ENCODE assay signal across 18 cellular contexts in the genomic region with DNA sequence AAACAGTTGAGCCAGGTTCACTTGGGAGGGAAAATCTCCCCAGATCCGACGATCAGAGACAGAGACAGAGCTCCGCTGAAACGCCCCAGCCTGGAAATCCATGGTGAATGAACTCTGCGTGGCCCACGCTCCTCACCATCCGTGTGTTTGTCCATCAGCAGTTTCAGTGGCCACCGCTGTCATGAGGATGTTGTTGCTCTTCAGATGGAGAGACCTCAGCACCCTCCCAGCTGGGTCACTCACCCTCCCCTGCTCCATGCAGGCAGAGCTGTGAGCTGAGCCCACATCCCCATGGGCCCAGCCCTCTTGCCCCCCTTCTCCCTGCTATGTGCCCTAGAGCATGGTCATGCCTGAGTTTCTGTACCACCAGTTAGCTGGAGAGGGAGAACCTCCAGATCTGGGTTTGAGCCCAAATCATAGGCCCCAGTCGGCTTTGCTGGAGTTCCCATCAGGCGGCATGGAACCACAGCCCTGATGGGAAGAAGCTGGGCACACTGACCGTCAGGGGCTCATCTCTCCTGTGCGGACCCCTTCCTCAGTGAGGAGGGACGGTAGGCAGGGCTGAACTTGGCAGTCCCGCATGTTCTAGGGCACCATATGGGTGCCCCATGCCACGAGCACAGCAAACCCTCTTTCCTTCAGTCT.
DNase-seq lines count a peak whose midpoint lies in the region; ATAC-seq and TF ChIP-seq lines count a peak whose summit lies in the region.
"Had no signal": no experiment of that assay in that cellular context is flagged by ENCODE, and none has a peak within 500 bp of the region (broad histone marks: within the 10 kb centered on the region; RNA-seq: fewer than 3 reads in every experiment).

No MANE protein-coding gene starts in this region.

- H3K4me3 ChIP-seq in IMR-90 (ENCODE audit: insufficient read depth, low read depth, low read length) (no peak overlapping the region), spleen (no peak overlapping the region)
- H3K4me3 ChIP-seq: GM23338 had no signal

- H3K18ac ChIP-seq in IMR-90 (ENCODE audit: low read depth, low read length) = no peak overlapping the region

- no peaks in the 10 kb centered on the region for H3K9me3 Mint-ChIP-seq in activated naive CD8-positive, alpha-beta T cell treated with anti-CD3 and anti-CD28 coated beads, Interleukin-2, amount 10 ng/mL, durations not matched to agents 7 days and 5 days
- H3K9me3 Mint-ChIP-seq in activated naive CD8-positive, alpha-beta T cell treated with anti-CD3 and anti-CD28 coated beads, Interleukin-2, amount 50 U/mL, for 24 hours = no peaks in the 10 kb centered on the region
- H3K9me3 Mint-ChIP-seq: GM23338 had no signal

- H3K9ac ChIP-seq in IMR-90 (ENCODE audit: low read depth, low read length) = no peak overlapping the region
- H3K9ac ChIP-seq: KMS-11 had no signal

- dilution Hi-C loops in IMR-90 (cut with HindIII; ENCODE audit: low sequenced_read_pairs, unreplicated experiment) = no loop called here

- BruUV-seq in IMR-90 (replicated peaks; lab: Mats Ljungman, UMichigan) = no TSS peak

- CTCF ChIA-PET in IMR-90 (lab: Yijun Ruan, JAX) = no interaction called here

- H3K4me1 Mint-ChIP-seq in activated naive CD8-positive, alpha-beta T cell treated with anti-CD3 and anti-CD28 coated beads, Interleukin-2, amount 10 ng/mL, durations not matched to agents 7 days and 5 days = no peaks in the 10 kb centered on the region
- peaks cover 4% of the 10 kb centered on the region for H3K4me1 Mint-ChIP-seq in activated naive CD8-positive, alpha-beta T cell treated with anti-CD3 and anti-CD28 coated beads, Interleukin-2, amount 50 U/mL, for 24 hours
- H3K4me1 Mint-ChIP-seq: CD8-positive, alpha-beta memory T cell; GM23338 had no signal

- peak overlapping the region; percentile 41 for H2AFZ ChIP-seq in IMR-90 (replicated peaks; ENCODE audit: low read length, poor library complexity)
- H2AFZ ChIP-seq: GM23338 had no signal

- no peak for ATAC-seq in activated naive CD8-positive, alpha-beta T cell treated with anti-CD3 and anti-CD28 coated beads, Interleukin-2, amount 10 ng/mL, durations not matched to agents 7 days and 5 days (ENCODE audit: low read depth)
- no peak for ATAC-seq in activated naive CD8-positive, alpha-beta T cell treated with anti-CD3 and anti-CD28 coated beads, Interleukin-2, amount 50 U/mL, for 24 hours
- no peak for ATAC-seq in IMR-90 (ENCODE audit: low read depth)
- ATAC-seq in HG03135 (IDR thresholded peaks at IDR 0.05; ENCODE audit: unreplicated experiment) = no peak
- ATAC-seq: GM23338, PC-3 had no signal

- TF ChIP-seq POLR2A in IMR-90 (IDR thresholded peaks at IDR 0.05; ENCODE audit: low read depth, low read length) (no peak), spleen (IDR thresholded peaks at IDR 0.05) (no peak)

- H3K4me1 ChIP-seq in IMR-90 (ENCODE audit: control insufficient read depth, insufficient read depth, low read length) = peaks cover 6% of the 10 kb centered on the region; the same call in 1 of the 2 replicates
- peaks cover 0 to 52% (median 10%) of the 10 kb centered on the region in 6 donors for H3K4me1 ChIP-seq in spleen

- TF ChIP-seq CTCF in IMR-90 (conservative IDR thresholded peaks at IDR 0.05; ENCODE audit: low read depth, low read length) = no peak
- no peak for TF ChIP-seq CTCF in spleen (IDR thresholded peaks at IDR 0.05 in 8 of 11, conservative IDR thresholded peaks at IDR 0.05 in 3 of 11)

- no peak overlapping the region for H2BK20ac ChIP-seq in IMR-90 (ENCODE audit: low read depth, low read length)

- no peak overlapping the region for H3K56ac ChIP-seq in IMR-90 (ENCODE audit: extremely low read depth, insufficient read depth, low read length)

- H2BK120ac ChIP-seq in IMR-90 (ENCODE audit: low read depth, low read length) = no peak overlapping the region

- no peaks in the 10 kb centered on the region for H3K36me3 Mint-ChIP-seq in activated naive CD8-positive, alpha-beta T cell treated with anti-CD3 and anti-CD28 coated beads, Interleukin-2, amount 10 ng/mL, durations not matched to agents 7 days and 5 days
- no peaks in the 10 kb centered on the region for H3K36me3 Mint-ChIP-seq in activated naive CD8-positive, alpha-beta T cell treated with anti-CD3 and anti-CD28 coated beads, Interleukin-2, amount 50 U/mL, for 24 hours (ENCODE audit: low read depth)
- H3K36me3 Mint-ChIP-seq: CD8-positive, alpha-beta memory T cell had no signal

- no peak overlapping the region for H2BK15ac ChIP-seq in IMR-90 (ENCODE audit: low read depth, low read length)

- no peak overlapping the region for H3K4ac ChIP-seq in IMR-90 (ENCODE audit: low read depth, low read length)

- no peaks in the 10 kb centered on the region for H3K79me1 ChIP-seq in IMR-90 (ENCODE audit: low read depth in 1 of 2, low read length in 2 of 2)

- WGBS in IMR-90 (ENCODE audit: extremely low coverage in 2 of 2, insufficient read length in 1 of 2), 2 experiments = 92% methylated on average over 12 of the region's 15 CpGs; no CpG with 5 or more reads in 1 of the 2 experiments
- WGBS in spleen, 5 donors = 88 to 96% (median 92%) methylated on average over 12 to 15 of the region's 15 CpGs

- no peaks in the 10 kb centered on the region for H4K20me1 ChIP-seq in IMR-90 (ENCODE audit: insufficient read depth, low read length)

- peak; percentile 10 for DNase-seq in activated naive CD8-positive, alpha-beta T cell treated with anti-CD3 and anti-CD28 coated beads, Interleukin-2, amount 10 ng/mL, durations not matched to agents 7 days and 5 days
- DNase-seq in activated naive CD8-positive, alpha-beta T cell treated with anti-CD3 and anti-CD28 coated beads, Interleukin-2, amount 50 U/mL, for 24 hours = no peak
- DNase-seq in IMR-90 = no peak
- peak; percentile 75 for DNase-seq in mesenteric fat pad (ENCODE audit: low spot score)
- DNase-seq in spleen = peak; percentile 57
- DNase-seq in HuH-7 (ENCODE audit: low spot score) = no peak
- no peak for DNase-seq in HPDE6-E6E7 (ENCODE audit: extremely low spot score)
- DNase-seq: DND-41, GDM1, NCI-H1092 treated with DMSO at 0.1 percent for 48 hours, NCI-H187, NCI-H748 treated with DMSO at 0.1 percent for 48 hours, PC-3, SHP77 had no signal

- no peak overlapping the region for H3K14ac ChIP-seq in IMR-90 (replicated peaks; ENCODE audit: low read depth, low read length)

- intact Hi-C loops in IMR-90 (cut with micrococcal nuclease) = no loop called here
- intact Hi-C loops in spleen (cut with DNase I; ENCODE audit: low total_unique reads) = no loop called here

- no peaks in the 10 kb centered on the region for H3K36me3 ChIP-seq in IMR-90 (ENCODE audit: control insufficient read depth, insufficient read depth, low read length)
- no peaks in the 10 kb centered on the region for H3K36me3 ChIP-seq in spleen

- no peak overlapping the region for H4K8ac ChIP-seq in IMR-90 (ENCODE audit: low read depth in 2 of 2, low read length in 2 of 2)

- H3K9me3 ChIP-seq in IMR-90 (ENCODE audit: control insufficient read depth, insufficient read depth, low read length) (no peaks in the 10 kb centered on the region), spleen (no peaks in the 10 kb centered on the region)

- H3K23ac ChIP-seq in IMR-90 (ENCODE audit: low read depth, low read length) = no peak overlapping the region

- H2AK5ac ChIP-seq in IMR-90 (ENCODE audit: low read depth, low read length) = peak overlapping the region; percentile 28; the same call in 1 of the 2 replicates

- in situ Hi-C loops in IMR-90 (cut with MboI; ENCODE audit: low sequenced_read_pairs) = no loop called here

- no peaks in the 10 kb centered on the region for H3K27me3 Mint-ChIP-seq in activated naive CD8-positive, alpha-beta T cell treated with anti-CD3 and anti-CD28 coated beads, Interleukin-2, amount 10 ng/mL, durations not matched to agents 7 days and 5 days
- H3K27me3 Mint-ChIP-seq in activated naive CD8-positive, alpha-beta T cell treated with anti-CD3 and anti-CD28 coated beads, Interleukin-2, amount 50 U/mL, for 24 hours = no peaks in the 10 kb centered on the region

- no peak overlapping the region for H3K4me3 Mint-ChIP-seq in activated naive CD8-positive, alpha-beta T cell treated with anti-CD3 and anti-CD28 coated beads, Interleukin-2, amount 10 ng/mL, durations not matched to agents 7 days and 5 days
- no peak overlapping the region for H3K4me3 Mint-ChIP-seq in activated naive CD8-positive, alpha-beta T cell treated with anti-CD3 and anti-CD28 coated beads, Interleukin-2, amount 50 U/mL, for 24 hours
- H3K4me3 Mint-ChIP-seq: CD8-positive, alpha-beta memory T cell; GM23338 had no signal

- no peak overlapping the region for H2BK5ac ChIP-seq in IMR-90 (ENCODE audit: low read depth, low read length, poor library complexity, severe bottlenecking)

- no peak overlapping the region for H4K5ac ChIP-seq in IMR-90 (ENCODE audit: low read depth, low read length)

- no peak for TF ChIP-seq RAD21 in IMR-90 (IDR thresholded peaks at IDR 0.05; ENCODE audit: low read length)

- H3K27ac Mint-ChIP-seq in activated naive CD8-positive, alpha-beta T cell treated with anti-CD3 and anti-CD28 coated beads, Interleukin-2, amount 10 ng/mL, durations not matched to agents 7 days and 5 days = no peak overlapping the region
- H3K27ac Mint-ChIP-seq in activated naive CD8-positive, alpha-beta T cell treated with anti-CD3 and anti-CD28 coated beads, Interleukin-2, amount 50 U/mL, for 24 hours = no peak overlapping the region
- H3K27ac Mint-ChIP-seq: CD8-positive, alpha-beta memory T cell; GM23338 had no signal

- no peak overlapping the region for H3K4me2 ChIP-seq in IMR-90 (ENCODE audit: low read depth, low read length)
- H3K4me2 ChIP-seq: GM23338, KMS-11 had no signal

- H3K27ac ChIP-seq in IMR-90 (ENCODE audit: insufficient read depth, low read length) (no peak overlapping the region), spleen (no peak overlapping the region)
- H3K27ac ChIP-seq: KMS-11 had no signal

- H3K9me1 ChIP-seq in IMR-90 (ENCODE audit: insufficient read depth, low read length) = no peaks in the 10 kb centered on the region

- POLR2A ChIA-PET in activated naive CD8-positive, alpha-beta T cell treated with anti-CD3 and anti-CD28 coated beads, Interleukin-2, amount 10 ng/mL, durations not matched to agents 7 days and 5 days (lab: Charles Lee) = no interaction called here
- POLR2A ChIA-PET in IMR-90 (lab: Charles Lee; ENCODE audit: unreplicated experiment) = no interaction called here

- peaks cover 5% of the 10 kb centered on the region for H3K27me3 ChIP-seq in IMR-90 (ENCODE audit: control insufficient read depth, insufficient read depth, low read length)
- H3K27me3 ChIP-seq in spleen (replicated peaks in 1 of 7) = no peaks in the 10 kb centered on the region

- no peak overlapping the region for H4K91ac ChIP-seq in IMR-90 (ENCODE audit: insufficient read depth, low read depth, low read length)

- H2AK9ac ChIP-seq in IMR-90 (replicated peaks; ENCODE audit: low read depth, low read length, poor library complexity) = no peak overlapping the region

TF ChIP-seq in IMR-90, 13 proteins besides CTCF, POLR2A, EP300 and RAD21 (continues in another document):
- no peak for TF ChIP-seq NFE2L2 (IDR thresholded peaks at IDR 0.05; ENCODE audit: low read depth, low read length)

Comparison
In these comparisons a context has a peak if more than half of its experiments do, and no peak if none do; other contexts are left out.
1. DNase-seq: peak in activated naive CD8-positive, alpha-beta T cell treated with anti-CD3 and anti-CD28 coated beads, Interleukin-2, amount 10 ng/mL, durations not matched to agents 7 days and 5 days (single experiment), mesenteric fat pad (single experiment) and spleen (single experiment); none in activated naive CD8-positive, alpha-beta T cell treated with anti-CD3 and anti-CD28 coated beads, Interleukin-2, amount 50 U/mL, for 24 hours (single experiment), IMR-90 (single experiment), HuH-7 (single experiment) and HPDE6-E6E7 (single experiment).